2 cellular contexts compared by ENCODE assay signal in the genomic region with DNA sequence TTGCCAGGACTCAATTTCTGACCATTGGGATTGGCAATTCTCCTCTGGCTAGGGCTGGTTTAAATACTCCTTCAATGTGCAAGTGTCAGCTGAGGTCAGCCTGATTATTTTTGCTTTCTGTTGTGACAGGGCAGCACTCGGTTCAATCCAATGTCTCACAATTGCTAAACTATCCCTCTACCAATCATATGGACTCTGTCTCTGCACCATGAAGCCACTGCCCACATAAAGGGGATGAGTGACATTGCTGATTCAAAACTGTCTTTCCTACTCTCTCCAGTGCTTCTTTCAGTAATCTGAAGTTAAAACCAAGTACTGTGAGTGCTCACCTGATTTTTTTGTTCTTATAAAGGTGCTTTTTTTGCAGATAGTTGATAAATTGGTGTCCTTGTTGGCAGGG.
TF ChIP-seq lines count a peak whose summit lies in the region.

No MANE protein-coding gene starts in this region.

TF ChIP-seq in GM12878, 131 proteins besides CTCF, POLR2A, EP300 and RAD21:
- TF ChIP-seq, protein P1, sequence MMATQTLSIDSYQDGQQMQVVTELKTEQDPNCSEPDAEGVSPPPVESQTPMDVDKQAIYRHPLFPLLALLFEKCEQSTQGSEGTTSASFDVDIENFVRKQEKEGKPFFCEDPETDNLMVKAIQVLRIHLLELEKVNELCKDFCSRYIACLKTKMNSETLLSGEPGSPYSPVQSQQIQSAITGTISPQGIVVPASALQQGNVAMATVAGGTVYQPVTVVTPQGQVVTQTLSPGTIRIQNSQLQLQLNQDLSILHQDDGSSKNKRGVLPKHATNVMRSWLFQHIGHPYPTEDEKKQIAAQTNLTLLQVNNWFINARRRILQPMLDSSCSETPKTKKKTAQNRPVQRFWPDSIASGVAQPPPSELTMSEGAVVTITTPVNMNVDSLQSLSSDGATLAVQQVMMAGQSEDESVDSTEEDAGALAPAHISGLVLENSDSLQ (IDR thresholded peaks at IDR 0.05): peak; percentile 67
- TF ChIP-seq, protein P2, sequence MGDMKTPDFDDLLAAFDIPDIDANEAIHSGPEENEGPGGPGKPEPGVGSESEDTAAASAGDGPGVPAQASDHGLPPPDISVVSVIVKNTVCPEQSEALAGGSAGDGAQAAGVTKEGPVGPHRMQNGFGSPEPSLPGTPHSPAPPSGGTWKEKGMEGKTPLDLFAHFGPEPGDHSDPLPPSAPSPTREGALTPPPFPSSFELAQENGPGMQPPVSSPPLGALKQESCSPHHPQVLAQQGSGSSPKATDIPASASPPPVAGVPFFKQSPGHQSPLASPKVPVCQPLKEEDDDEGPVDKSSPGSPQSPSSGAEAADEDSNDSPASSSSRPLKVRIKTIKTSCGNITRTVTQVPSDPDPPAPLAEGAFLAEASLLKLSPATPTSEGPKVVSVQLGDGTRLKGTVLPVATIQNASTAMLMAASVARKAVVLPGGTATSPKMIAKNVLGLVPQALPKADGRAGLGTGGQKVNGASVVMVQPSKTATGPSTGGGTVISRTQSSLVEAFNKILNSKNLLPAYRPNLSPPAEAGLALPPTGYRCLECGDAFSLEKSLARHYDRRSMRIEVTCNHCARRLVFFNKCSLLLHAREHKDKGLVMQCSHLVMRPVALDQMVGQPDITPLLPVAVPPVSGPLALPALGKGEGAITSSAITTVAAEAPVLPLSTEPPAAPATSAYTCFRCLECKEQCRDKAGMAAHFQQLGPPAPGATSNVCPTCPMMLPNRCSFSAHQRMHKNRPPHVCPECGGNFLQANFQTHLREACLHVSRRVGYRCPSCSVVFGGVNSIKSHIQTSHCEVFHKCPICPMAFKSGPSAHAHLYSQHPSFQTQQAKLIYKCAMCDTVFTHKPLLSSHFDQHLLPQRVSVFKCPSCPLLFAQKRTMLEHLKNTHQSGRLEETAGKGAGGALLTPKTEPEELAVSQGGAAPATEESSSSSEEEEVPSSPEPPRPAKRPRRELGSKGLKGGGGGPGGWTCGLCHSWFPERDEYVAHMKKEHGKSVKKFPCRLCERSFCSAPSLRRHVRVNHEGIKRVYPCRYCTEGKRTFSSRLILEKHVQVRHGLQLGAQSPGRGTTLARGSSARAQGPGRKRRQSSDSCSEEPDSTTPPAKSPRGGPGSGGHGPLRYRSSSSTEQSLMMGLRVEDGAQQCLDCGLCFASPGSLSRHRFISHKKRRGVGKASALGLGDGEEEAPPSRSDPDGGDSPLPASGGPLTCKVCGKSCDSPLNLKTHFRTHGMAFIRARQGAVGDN (IDR thresholded peaks at IDR 0.05): no peak
- TF ChIP-seq TCF7 (IDR thresholded peaks at IDR 0.05; ENCODE audit: borderline replicate concordance) (no peak), JUNB (IDR thresholded peaks at IDR 0.05) (0 out of 2 replicates have a peak, but pooled peaks have one; percentile 15)

TF ChIP-seq in HepG2, 621 proteins besides CTCF, POLR2A, EP300 and RAD21 (continued from another document):
- TF ChIP-seq, protein P3, sequence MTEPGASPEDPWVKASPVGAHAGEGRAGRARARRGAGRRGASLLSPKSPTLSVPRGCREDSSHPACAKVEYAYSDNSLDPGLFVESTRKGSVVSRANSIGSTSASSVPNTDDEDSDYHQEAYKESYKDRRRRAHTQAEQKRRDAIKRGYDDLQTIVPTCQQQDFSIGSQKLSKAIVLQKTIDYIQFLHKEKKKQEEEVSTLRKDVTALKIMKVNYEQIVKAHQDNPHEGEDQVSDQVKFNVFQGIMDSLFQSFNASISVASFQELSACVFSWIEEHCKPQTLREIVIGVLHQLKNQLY (CRISPR knock-in tag; IDR thresholded peaks at IDR 0.05): no peak
- TF ChIP-seq ATRX (CRISPR knock-in tag; IDR thresholded peaks at IDR 0.05; ENCODE audit: borderline replicate concordance): no peak
- TF ChIP-seq GTF3A (CRISPR knock-in tag; conservative IDR thresholded peaks at IDR 0.05): no peak
- TF ChIP-seq NCOA1 (CRISPR knock-in tag; IDR thresholded peaks at IDR 0.05): no peak
- TF ChIP-seq ZNF780A (CRISPR knock-in tag; IDR thresholded peaks at IDR 0.05): no peak
- no peak for TF ChIP-seq NFYC (CRISPR knock-in tag; IDR thresholded peaks at IDR 0.05)
- TF ChIP-seq FOSL2 (CRISPR knock-in tag; IDR thresholded peaks at IDR 0.05): no peak
- TF ChIP-seq RFX1 (IDR thresholded peaks at IDR 0.05): no peak
- no peak for TF ChIP-seq KDM2A (CRISPR knock-in tag; IDR thresholded peaks at IDR 0.05; ENCODE audit: borderline replicate concordance, low read depth)
- TF ChIP-seq ZNF788 (CRISPR knock-in tag; IDR thresholded peaks at IDR 0.05; ENCODE audit: borderline replicate concordance): no peak
- TF ChIP-seq ZFP62 (CRISPR knock-in tag; IDR thresholded peaks at IDR 0.05): no peak
- TF ChIP-seq KLF13 (CRISPR knock-in tag; IDR thresholded peaks at IDR 0.05): no peak
- TF ChIP-seq ZNF430 (CRISPR knock-in tag; IDR thresholded peaks at IDR 0.05): no peak
- TF ChIP-seq ESRRA (CRISPR knock-in tag; IDR thresholded peaks at IDR 0.05; ENCODE audit: low read depth): no peak
